2 cellular contexts compared by ENCODE assay signal in genomic region chr12:57044856-57045255, GRCh38.
TF ChIP-seq lines count a peak whose summit lies in the region.

No MANE protein-coding gene starts in this region.

TF ChIP-seq in GM12891, 5 proteins besides CTCF, POLR2A, EP300 and RAD21:
- no peak for TF ChIP-seq TAF1 (IDR thresholded peaks at IDR 0.05; ENCODE audit: low read depth, low read length)
- no peak for TF ChIP-seq POLR2AphosphoS5 (IDR thresholded peaks at IDR 0.05; ENCODE audit: low read depth, low read length)
- no peak for TF ChIP-seq PAX5 (IDR thresholded peaks at IDR 0.05; ENCODE audit: insufficient read depth, low read length, severe bottlenecking)
- no peak for TF ChIP-seq POU2F2 (IDR thresholded peaks at IDR 0.05; ENCODE audit: low read depth, low read length)
- TF ChIP-seq SPI1 (IDR thresholded peaks at IDR 0.05; ENCODE audit: low read depth, low read length) = no peak

TF ChIP-seq in IMR-90, 13 proteins besides CTCF, POLR2A, EP300 and RAD21:
- TF ChIP-seq CEBPB (IDR thresholded peaks at IDR 0.05; ENCODE audit: low read depth, low read length) (no peak), CHD1 (IDR thresholded peaks at IDR 0.05; ENCODE audit: low read depth, low read length) (no peak), MXI1 (IDR thresholded peaks at IDR 0.05; ENCODE audit: borderline replicate concordance, low read depth, low read length) (no peak), BHLHE40 (IDR thresholded peaks at IDR 0.05; ENCODE audit: low read depth, low read length) (no peak), MAZ (IDR thresholded peaks at IDR 0.05; ENCODE audit: borderline replicate concordance, low read depth, low read length) (no peak), MAFK (IDR thresholded peaks at IDR 0.05; ENCODE audit: low read depth, low read length) (no peak), RCOR1 (IDR thresholded peaks at IDR 0.05; ENCODE audit: insufficient replicate concordance, low read length) (no peak), FOS (IDR thresholded peaks at IDR 0.05; ENCODE audit: low read depth, low read length) (no peak), ELK1 (IDR thresholded peaks at IDR 0.05; ENCODE audit: borderline replicate concordance, low read depth, low read length) (no peak), NFE2L2 (IDR thresholded peaks at IDR 0.05; ENCODE audit: low read depth, low read length) (no peak), USF2 (IDR thresholded peaks at IDR 0.05; ENCODE audit: low read depth, low read length) (no peak), RFX5 (IDR thresholded peaks at IDR 0.05; ENCODE audit: low read depth, low read length) (no peak), SMC3 (IDR thresholded peaks at IDR 0.05; ENCODE audit: low read depth, low read length) (no peak)
